In genomic region chr11:67985302-67985701, GRCh38 we compare ENCODE assay signal across 8 cellular contexts. TPM values are rescaled to one million over a fixed set of nuclear protein-coding genes. Genes with fewer than 3 reads are reported as not detected.
DNase-seq lines count a peak whose midpoint lies in the region; ATAC-seq, FAIRE-seq and TF ChIP-seq lines count a peak whose summit lies in the region.
"Not testable (repeated sequence)": the region's sequence is repeated elsewhere in the genome, so short reads cannot be mapped to it uniquely, and the experiment has no call there.
"Had no signal": no experiment of that assay in that cellular context is flagged by ENCODE, and none has a peak within 500 bp of the region (broad histone marks: within the 10 kb centered on the region; RNA-seq: fewer than 3 reads in every experiment).

No MANE protein-coding gene starts in this region.

- ATAC-seq in WTC11, K562: not testable (repeated sequence)

- 20% methylated on average over 6 of the region's 6 CpGs for WGBS in K562 (ENCODE audit: insufficient coverage, low coverage, missing lambda C conversion rate)

- not testable (repeated sequence) for H3K79me2 ChIP-seq in K562 (ENCODE audit: control insufficient read depth, insufficient read depth, low read length)

- H3K4me3 ChIP-seq in K562, result not testable (repeated sequence)

- in situ Hi-C loops in K562 (cut with MboI), result loop anchor here (5.0 kb wide), 1 partner anchor 278 kb away; no protein-coding TSS in a partner anchor

- intact Hi-C loops in K562 (cut with micrococcal nuclease), result not testable (repeated sequence)

- TF ChIP-seq POLR2A in K562 (conservative IDR thresholded peaks at IDR 0.05), result not testable (repeated sequence)

- not testable (repeated sequence) for H4K20me1 ChIP-seq in K562 (replicated peaks; ENCODE audit: control insufficient read depth, insufficient read depth, low read length)

- not testable (repeated sequence) for H3K27ac Mint-ChIP-seq in WTC11

- not testable (repeated sequence) for H3K4me1 ChIP-seq in K562 (replicated peaks in 1 of 2; ENCODE audit: control insufficient read depth in 2 of 2, insufficient read depth in 2 of 2, low read length in 2 of 2)

- CTCF ChIA-PET in WTC11 (lab: Charles Lee), result interaction anchor here (0.6 kb wide), 1 partner anchor 604 kb away, joined by 6 read pairs; no protein-coding TSS in a partner anchor
- CTCF ChIA-PET in K562 (lab: Yijun Ruan, JAX; ENCODE audit: low intra/inter-chr PET ratio), result not testable (repeated sequence)

- H3K4me1 Mint-ChIP-seq in WTC11, result not testable (repeated sequence)

- TF ChIP-seq CTCF in WTC11 (IDR thresholded peaks at IDR 0.05); K562 (IDR thresholded peaks at IDR 0.05 in 2 of 3, conservative IDR thresholded peaks at IDR 0.05 in 1 of 3; ENCODE audit: insufficient read depth in 2 of 3, low read depth in 1 of 3, low read length in 3 of 3): not testable (repeated sequence)

- not testable (repeated sequence) for H3K27me3 ChIP-seq in K562 (ENCODE audit: control insufficient read depth in 2 of 2, insufficient read depth in 2 of 2, low read length in 2 of 2)

- BruUV-seq in K562 (replicated peaks; lab: Mats Ljungman, UMichigan), result not testable (repeated sequence)

- peak; percentile 92 for FAIRE-seq in G401.6 (lab: Jason Lieb, UNC)
- not testable (repeated sequence) for FAIRE-seq in K562 (lab: Jason Lieb, UNC)

- not testable (repeated sequence) for H3K36me3 Mint-ChIP-seq in WTC11

- H3K9ac ChIP-seq in K562 (ENCODE audit: insufficient read depth in 1 of 2, low read depth in 2 of 2, low read length in 2 of 2), result not testable (repeated sequence)

- not testable (repeated sequence) for H3K36me3 ChIP-seq in K562 (ENCODE audit: control insufficient read depth, insufficient read depth, low read length)

- not testable (repeated sequence) for H3K9me3 Mint-ChIP-seq in WTC11

- H3K4me2 ChIP-seq in K562 (ENCODE audit: insufficient read depth, low read length), result not testable (repeated sequence)

- H2AFZ ChIP-seq in K562 (ENCODE audit: low read depth, low read length), result not testable (repeated sequence)

- H3K9me1 ChIP-seq in K562 (ENCODE audit: control insufficient read depth, insufficient read depth, low read length), result not testable (repeated sequence)

- H3K27me3 Mint-ChIP-seq in WTC11 (ENCODE audit: low read depth), result not testable (repeated sequence)

- not testable (repeated sequence) for H3K4me3 Mint-ChIP-seq in WTC11

- POLR2A ChIA-PET in WTC11 (lab: Charles Lee); K562 (lab: Yijun Ruan, JAX): not testable (repeated sequence)

- not testable (repeated sequence) for TF ChIP-seq EP300 in K562 (IDR thresholded peaks at IDR 0.05; ENCODE audit: low read length)

- H3K9me3 ChIP-seq in K562 (replicated peaks; ENCODE audit: control insufficient read depth, insufficient read depth, low read depth, low read length), result not testable (repeated sequence)

- H3K27ac ChIP-seq in K562 (ENCODE audit: extremely low read depth, low read depth, low read length), result not testable (repeated sequence)

- TF ChIP-seq RAD21 in K562 (CRISPR knock-in tag; conservative IDR thresholded peaks at IDR 0.05 in 1 of 2, IDR thresholded peaks at IDR 0.05 in 1 of 2), result not testable (repeated sequence)

- not testable (repeated sequence) for DNase-seq in WTC11 (ENCODE audit: low spot score); K562 (ENCODE audit: extremely low read depth in 1 of 4, low spot score in 3 of 4)
- peak; percentile 12 for DNase-seq in mesenteric fat pad (ENCODE audit: low spot score)

TF ChIP-seq in WTC11, 78 proteins besides CTCF, POLR2A, EP300 and RAD21:
- TF ChIP-seq HMGA2 (CRISPR knock-in tag; IDR thresholded peaks at IDR 0.05), result peak; percentile 63

RNA-seq across cellular contexts. Expression of gene UNC93B1, which starts 18.6 kb away (rescaled TPM):
- total RNA-seq in WTC11 (2021) (27.7 to 29.7 TPM (median 27.9 TPM) in 3 replicates), K562 (2014; rRNA removed) (10.1 and 12.2 TPM in 2 replicates), K562 (2014; rRNA removed; fragmentation: Illumina TruSeq; extraction: Trizol) (3.7 and 4.3 TPM in 2 replicates), K562 (2015; rRNA removed; fragmentation: Illumina TruSeq; extraction: Trizol) (2.3 and 3.3 TPM in 2 replicates), K562 (2021) (13.6 and 14.1 TPM in 2 replicates), mesenteric fat pad (42.0 TPM)
- total RNA-seq in K562 (2011; cell fraction: chromatin; rRNA removed; ENCODE audit: low replicate concordance), result 14.0 and 42.4 TPM in 2 replicates
- total RNA-seq in K562 (2011; cell fraction: nucleolus; rRNA removed), result 38.0 and 40.8 TPM in 2 replicates
- total RNA-seq in K562 (2011; cell fraction: nucleoplasm; rRNA removed), result 17.3 and 24.9 TPM in 2 replicates
- polyA plus RNA-seq in K562 (2011; rRNA removed) (8.6 and 10.0 TPM in 2 replicates), K562 (2014; fragmentation: Illumina TruSeq; extraction: Trizol) (5.1 and 6.5 TPM in 2 replicates), K562 (2014; fragmentation: Nextera tagmentation; extraction: Ambion mirVana) (under 1 TPM; 0.10 to 0.17 TPM), K562 (2014; rRNA removed) (7.3 and 11.6 TPM in 2 replicates)
- polyA plus RNA-seq in K562 (2011; cell fraction: cytosol; rRNA removed), result 11.3 and 17.7 TPM in 2 replicates
- 30.9 and 40.1 TPM in 2 replicates for polyA plus RNA-seq in K562 (2011; cell fraction: nucleus; rRNA removed)
- polyA plus RNA-seq in K562 (2012), result 6.5 and 9.5 TPM in 2 replicates
- 5.2 and 8.3 TPM in 2 replicates for polyA minus RNA-seq in K562 (2011; rRNA and poly(A)+ RNA removed)
- 9.3 and 11.6 TPM in 2 replicates for polyA minus RNA-seq in K562 (2011; cell fraction: cytosol; rRNA and poly(A)+ RNA removed)
- polyA minus RNA-seq in K562 (2011; cell fraction: nucleus; rRNA and poly(A)+ RNA removed), result 12.3 and 12.5 TPM in 2 replicates

RNA-seq across cellular contexts. Expression of gene ALDH3B1, which starts 24.8 kb away (rescaled TPM):
- total RNA-seq in WTC11 (2021), result 0.30 to 0.53 TPM (median 0.46 TPM) in 3 replicates
- 0.14 and 0.70 TPM in 2 replicates for total RNA-seq in K562 (2011; cell fraction: chromatin; rRNA removed; ENCODE audit: low replicate concordance)
- 0.13 and 0.17 TPM in 2 replicates for total RNA-seq in K562 (2011; cell fraction: nucleolus; rRNA removed)
- total RNA-seq in K562 (2011; cell fraction: nucleoplasm; rRNA removed), result 0.07 and 0.15 TPM in 2 replicates
- total RNA-seq in K562 (2014; rRNA removed), result 0.37 TPM in 1 of 2 replicates, not detected in the other
- total RNA-seq in K562 (2014; rRNA removed; fragmentation: Illumina TruSeq; extraction: Trizol), result 0.04 TPM in 1 of 2 replicates, not detected in the other
- total RNA-seq in K562 (2015; rRNA removed; fragmentation: Illumina TruSeq; extraction: Trizol), result 0.07 and 0.08 TPM in 2 replicates
- total RNA-seq in K562 (2021), result 0.13 and 0.35 TPM in 2 replicates
- 0.10 and 0.19 TPM in 2 replicates for polyA plus RNA-seq in K562 (2011; rRNA removed)
- 0.18 and 0.36 TPM in 2 replicates for polyA plus RNA-seq in K562 (2011; cell fraction: cytosol; rRNA removed)
- polyA plus RNA-seq in K562 (2011; cell fraction: nucleus; rRNA removed), result 0.21 and 0.30 TPM in 2 replicates
- 0.42 and 1.4 TPM in 2 replicates for polyA plus RNA-seq in K562 (2012)
- 0.06 and 0.15 TPM in 2 replicates for polyA plus RNA-seq in K562 (2014; fragmentation: Illumina TruSeq; extraction: Trizol)
- under 1 TPM in 1 of 2 experiments, not detected in 1; 0.01 TPM for polyA plus RNA-seq in K562 (2014; fragmentation: Nextera tagmentation; extraction: Ambion mirVana)
- 0.21 and 0.43 TPM in 2 replicates for polyA plus RNA-seq in K562 (2014; rRNA removed)
- 0.03 TPM in 1 of 2 replicates, not detected in the other for polyA minus RNA-seq in K562 (2011; rRNA and poly(A)+ RNA removed)
- polyA minus RNA-seq in K562 (2011; cell fraction: cytosol; rRNA and poly(A)+ RNA removed), result 1.5 TPM in 1 of 2 replicates, not detected in the other
- 0.11 and 0.54 TPM in 2 replicates for polyA minus RNA-seq in K562 (2011; cell fraction: nucleus; rRNA and poly(A)+ RNA removed)
- 14.6 TPM for total RNA-seq in mesenteric fat pad
- total RNA-seq: A673; CD4-positive, CD25-positive, alpha-beta regulatory T cell; CD8-positive, alpha-beta T cell had no signal
- polyA plus RNA-seq: CD4-positive, alpha-beta memory T cell; CD4-positive, CD25-positive, alpha-beta regulatory T cell had no signal

RNA-seq across cellular contexts. Expression of gene NDUFS8, which starts 45.2 kb away (rescaled TPM):
- 221 to 247 TPM (median 240 TPM) in 3 replicates for total RNA-seq in WTC11 (2021)
- total RNA-seq in K562 (2011; cell fraction: chromatin; rRNA removed; ENCODE audit: low replicate concordance), result 41.2 and 158 TPM in 2 replicates
- total RNA-seq in K562 (2011; cell fraction: nucleolus; rRNA removed), result 168 and 170 TPM in 2 replicates
- 99.4 and 102 TPM in 2 replicates for total RNA-seq in K562 (2011; cell fraction: nucleoplasm; rRNA removed)
- 351 and 419 TPM in 2 replicates for total RNA-seq in K562 (2014; rRNA removed)
- 60.0 and 91.3 TPM in 2 replicates for total RNA-seq in K562 (2014; rRNA removed; fragmentation: Illumina TruSeq; extraction: Trizol)
- total RNA-seq in K562 (2015; rRNA removed; fragmentation: Illumina TruSeq; extraction: Trizol), result 146 and 150 TPM in 2 replicates
- 271 and 294 TPM in 2 replicates for total RNA-seq in K562 (2021)
- polyA plus RNA-seq in K562 (2011; rRNA removed), result 67.2 and 68.7 TPM in 2 replicates
- 181 and 505 TPM in 2 replicates for polyA plus RNA-seq in K562 (2011; cell fraction: cytosol; rRNA removed)
- polyA plus RNA-seq in K562 (2011; cell fraction: nucleus; rRNA removed), result 116 and 178 TPM in 2 replicates
- 247 and 317 TPM in 2 replicates for polyA plus RNA-seq in K562 (2012)
- polyA plus RNA-seq in K562 (2014; fragmentation: Illumina TruSeq; extraction: Trizol), result 101 and 156 TPM in 2 replicates
- 10 to 100 TPM; 36.5 to 65.1 TPM for polyA plus RNA-seq in K562 (2014; fragmentation: Nextera tagmentation; extraction: Ambion mirVana)
- 241 and 257 TPM in 2 replicates for polyA plus RNA-seq in K562 (2014; rRNA removed)
- polyA minus RNA-seq in K562 (2011; rRNA and poly(A)+ RNA removed), result 28.2 and 47.3 TPM in 2 replicates
- polyA minus RNA-seq in K562 (2011; cell fraction: cytosol; rRNA and poly(A)+ RNA removed), result 128 and 135 TPM in 2 replicates
- 55.5 and 65.1 TPM in 2 replicates for polyA minus RNA-seq in K562 (2011; cell fraction: nucleus; rRNA and poly(A)+ RNA removed)
- total RNA-seq in mesenteric fat pad, result 134 TPM

RNA-seq across cellular contexts. Expression of gene TCIRG1, which starts 53.5 kb away (rescaled TPM):
- total RNA-seq in WTC11 (2021) (50.7 to 51.7 TPM (median 51.1 TPM) in 3 replicates), K562 (2014; rRNA removed) (78.0 and 82.8 TPM in 2 replicates), K562 (2014; rRNA removed; fragmentation: Illumina TruSeq; extraction: Trizol) (2.5 and 5.5 TPM in 2 replicates), K562 (2015; rRNA removed; fragmentation: Illumina TruSeq; extraction: Trizol) (24.4 and 28.7 TPM in 2 replicates), K562 (2021) (96.4 and 108 TPM in 2 replicates), mesenteric fat pad (112 TPM)
- 106 and 531 TPM in 2 replicates for total RNA-seq in K562 (2011; cell fraction: chromatin; rRNA removed; ENCODE audit: low replicate concordance)
- total RNA-seq in K562 (2011; cell fraction: nucleolus; rRNA removed), result 492 and 517 TPM in 2 replicates
- 190 and 232 TPM in 2 replicates for total RNA-seq in K562 (2011; cell fraction: nucleoplasm; rRNA removed)
- polyA plus RNA-seq in K562 (2011; rRNA removed) (31.1 and 72.7 TPM in 2 replicates), K562 (2014; fragmentation: Illumina TruSeq; extraction: Trizol) (13.1 and 33.3 TPM in 2 replicates), K562 (2014; fragmentation: Nextera tagmentation; extraction: Ambion mirVana) (1 to 10 TPM in 1 of 2 experiments, under 1 TPM in 1; 0.49 to 1.9 TPM), K562 (2014; rRNA removed) (113 and 143 TPM in 2 replicates)
- 56.1 and 92.6 TPM in 2 replicates for polyA plus RNA-seq in K562 (2011; cell fraction: cytosol; rRNA removed)
- 923 and 1,215 TPM in 2 replicates for polyA plus RNA-seq in K562 (2011; cell fraction: nucleus; rRNA removed)
- 55.4 and 115 TPM in 2 replicates for polyA plus RNA-seq in K562 (2012)
- polyA minus RNA-seq in K562 (2011; rRNA and poly(A)+ RNA removed), result 9.7 and 11.0 TPM in 2 replicates
- polyA minus RNA-seq in K562 (2011; cell fraction: cytosol; rRNA and poly(A)+ RNA removed), result 28.2 and 33.0 TPM in 2 replicates
- 139 and 154 TPM in 2 replicates for polyA minus RNA-seq in K562 (2011; cell fraction: nucleus; rRNA and poly(A)+ RNA removed)
